ENCODE assay signal across 17 cellular contexts in genomic region chr10:85193796-85194195, GRCh38.
DNase-seq lines count a peak whose midpoint lies in the region; ATAC-seq and TF ChIP-seq lines count a peak whose summit lies in the region.
"Had no signal": no experiment of that assay in that cellular context is flagged by ENCODE, and none has a peak within 500 bp of the region (broad histone marks: within the 10 kb centered on the region; RNA-seq: fewer than 3 reads in every experiment).

No MANE protein-coding gene starts in this region.

- H3K36me3 Mint-ChIP-seq in glutamatergic neuron (ENCODE audit: unreplicated experiment), result peaks cover 4% of the 10 kb centered on the region
- no peaks in the 10 kb centered on the region for H3K36me3 Mint-ChIP-seq in activated T-helper 2 cell treated with anti-CD3 and anti-CD28 coated beads, Interferon-gamma antibody, Interleukin-2, Interleukin-4, amounts not matched to agents 10 μg/mL and 5 μg/mL and 100 μg/mL, durations not matched to agents 14 hours and 24 hours and 36 hours (ENCODE audit: low read depth)
- H3K36me3 Mint-ChIP-seq: CD4-positive, CD25-positive, alpha-beta regulatory T cell; CD8-positive, alpha-beta memory T cell had no signal

- no peaks in the 10 kb centered on the region for H3K27me3 ChIP-seq in BLaER1 treated with 17β-estradiol and CSF1 and Interleukin-3, amounts not matched to agents 10 nM and 100 nM
- no peaks in the 10 kb centered on the region for H3K27me3 ChIP-seq in right lobe of liver

- ATAC-seq in right lobe of liver (peak; percentile 88 to 96 (median 93)), HG02678 (IDR thresholded peaks at IDR 0.05; ENCODE audit: unreplicated experiment) (no peak)
- ATAC-seq: GM12878 had no signal

- TF ChIP-seq POLR2A in right lobe of liver (IDR thresholded peaks at IDR 0.05), result no peak

- no peak overlapping the region for H3K27ac ChIP-seq in BLaER1 treated with 17β-estradiol and CSF1 and Interleukin-3, amounts not matched to agents 10 nM and 100 nM
- H3K27ac ChIP-seq in right lobe of liver, result peak overlapping the region in 1 of 3 donors; percentile 9

- H3K4me1 ChIP-seq in BLaER1 treated with 17β-estradiol and CSF1 and Interleukin-3, amounts not matched to agents 10 nM and 100 nM, result peaks cover 0 to 9% (median 6%) of the 10 kb centered on the region in 10 experiments; a peak in 8 of 20 replicates
- peaks cover 0 to 23% (median 5%) of the 10 kb centered on the region in 4 donors for H3K4me1 ChIP-seq in right lobe of liver

- H3K27me3 Mint-ChIP-seq in glutamatergic neuron (ENCODE audit: unreplicated experiment), result peaks cover 1% of the 10 kb centered on the region
- no peaks in the 10 kb centered on the region for H3K27me3 Mint-ChIP-seq in activated T-helper 2 cell treated with anti-CD3 and anti-CD28 coated beads, Interferon-gamma antibody, Interleukin-2, Interleukin-4, amounts not matched to agents 10 μg/mL and 5 μg/mL and 100 μg/mL, durations not matched to agents 14 hours and 24 hours and 36 hours (ENCODE audit: low read depth)
- H3K27me3 Mint-ChIP-seq: CD4-positive, CD25-positive, alpha-beta regulatory T cell had no signal

- no peak overlapping the region for H3K4me3 ChIP-seq in BLaER1 treated with 17β-estradiol and CSF1 and Interleukin-3, amounts not matched to agents 10 nM and 100 nM
- no peak overlapping the region for H3K4me3 ChIP-seq in right lobe of liver
- H3K4me3 ChIP-seq: GM12878 had no signal

- no peaks in the 10 kb centered on the region for H4K20me1 ChIP-seq in BLaER1 treated with 17β-estradiol and CSF1 and Interleukin-3, amounts not matched to agents 10 nM and 100 nM

- H3K4me1 Mint-ChIP-seq in glutamatergic neuron (ENCODE audit: low read depth, unreplicated experiment), result peaks cover 17% of the 10 kb centered on the region
- no peaks in the 10 kb centered on the region for H3K4me1 Mint-ChIP-seq in activated T-helper 2 cell treated with anti-CD3 and anti-CD28 coated beads, Interferon-gamma antibody, Interleukin-2, Interleukin-4, amounts not matched to agents 10 μg/mL and 5 μg/mL and 100 μg/mL, durations not matched to agents 14 hours and 24 hours and 36 hours (ENCODE audit: low read depth)
- H3K4me1 Mint-ChIP-seq: CD4-positive, CD25-positive, alpha-beta regulatory T cell; CD8-positive, alpha-beta memory T cell; H9 had no signal

- no peak overlapping the region for H3K9ac ChIP-seq in BLaER1 treated with 17β-estradiol and CSF1 and Interleukin-3, amounts not matched to agents 10 nM and 100 nM

- H3K9me3 Mint-ChIP-seq in glutamatergic neuron (ENCODE audit: unreplicated experiment), result peaks cover 3% of the 10 kb centered on the region
- H3K9me3 Mint-ChIP-seq in activated T-helper 2 cell treated with anti-CD3 and anti-CD28 coated beads, Interferon-gamma antibody, Interleukin-2, Interleukin-4, amounts not matched to agents 10 μg/mL and 5 μg/mL and 100 μg/mL, durations not matched to agents 14 hours and 24 hours and 36 hours, result no peaks in the 10 kb centered on the region
- H3K9me3 Mint-ChIP-seq: CD8-positive, alpha-beta memory T cell; H9 had no signal

- no peaks in the 10 kb centered on the region for H3K9me3 ChIP-seq in BLaER1 treated with 17β-estradiol and CSF1 and Interleukin-3, amounts not matched to agents 10 nM and 100 nM (replicated peaks in 1 of 11)
- no peaks in the 10 kb centered on the region for H3K9me3 ChIP-seq in right lobe of liver

- H3K4me3 Mint-ChIP-seq in glutamatergic neuron (ENCODE audit: unreplicated experiment), result no peak overlapping the region
- H3K4me3 Mint-ChIP-seq in activated T-helper 2 cell treated with anti-CD3 and anti-CD28 coated beads, Interferon-gamma antibody, Interleukin-2, Interleukin-4, amounts not matched to agents 10 μg/mL and 5 μg/mL and 100 μg/mL, durations not matched to agents 14 hours and 24 hours and 36 hours (ENCODE audit: low read depth), result no peak overlapping the region
- H3K4me3 Mint-ChIP-seq: CD4-positive, CD25-positive, alpha-beta regulatory T cell; CD8-positive, alpha-beta memory T cell; H9 had no signal

- H3K36me3 ChIP-seq in BLaER1 treated with 17β-estradiol and CSF1 and Interleukin-3, amounts not matched to agents 10 nM and 100 nM, result no peaks in the 10 kb centered on the region
- H3K36me3 ChIP-seq in right lobe of liver, result no peaks in the 10 kb centered on the region

- peak overlapping the region in 6 of 11 experiments; percentile 10 to 35 (median 20); a peak in 8 of 22 replicates for H3K4me2 ChIP-seq in BLaER1 treated with 17β-estradiol and CSF1 and Interleukin-3, amounts not matched to agents 10 nM and 100 nM

- H3K27ac Mint-ChIP-seq in glutamatergic neuron (ENCODE audit: unreplicated experiment), result no peak overlapping the region
- H3K27ac Mint-ChIP-seq in activated T-helper 2 cell treated with anti-CD3 and anti-CD28 coated beads, Interferon-gamma antibody, Interleukin-2, Interleukin-4, amounts not matched to agents 10 μg/mL and 5 μg/mL and 100 μg/mL, durations not matched to agents 14 hours and 24 hours and 36 hours, result no peak overlapping the region
- H3K27ac Mint-ChIP-seq: CD8-positive, alpha-beta memory T cell; H9 had no signal

- intact Hi-C loops in right lobe of liver (cut with DNase I), result no loop called here
- intact Hi-C loops in activated T-helper 2 cell treated with anti-CD3 and anti-CD28 coated beads, Interferon-gamma antibody, Interleukin-2, Interleukin-4, amounts not matched to agents 10 μg/mL and 5 μg/mL and 100 μg/mL, durations not matched to agents 14 hours and 24 hours and 36 hours (cut with micrococcal nuclease), result no loop called here

- DNase-seq in glutamatergic neuron (peak; percentile 31), right lobe of liver (peak in 2 of 3 donors; percentile 67 to 78), NOMO-1 (lab: John Stamatoyannopoulos, UW; ENCODE audit: unreplicated experiment in 2 of 2) (no peak), foreskin melanocyte (no peak)
- DNase-seq in activated T-helper 2 cell treated with anti-CD3 and anti-CD28 coated beads, Interferon-gamma antibody, Interleukin-2, Interleukin-4, amounts not matched to agents 10 μg/mL and 5 μg/mL and 100 μg/mL, durations not matched to agents 14 hours and 24 hours and 36 hours (ENCODE audit: low spot score), result no peak
- DNase-seq: 8988T; C1 segment of cervical spinal cord; CD4-positive, CD25-positive, alpha-beta regulatory T cell; CD8-positive, alpha-beta memory T cell; COR-L47; DMS 273 treated with DMSO at 0.1 percent for 48 hours; DND-41; EL; H9 had no signal

- TF ChIP-seq CTCF in glutamatergic neuron (IDR thresholded peaks at IDR 0.05; ENCODE audit: partially characterized antibody, unreplicated experiment) (no peak), right lobe of liver (IDR thresholded peaks at IDR 0.05) (no peak)

- 40% methylated on average over 3 of the region's 3 CpGs for WGBS in right lobe of liver (ENCODE audit: insufficient coverage, low coverage, low lambda C conversion rate, missing lambda C conversion rate)

Comparison
In these comparisons a context has a peak if more than half of its experiments do, and no peak if none do; other contexts are left out.
1. DNase-seq: peak in glutamatergic neuron (single experiment) and right lobe of liver (2 of 3); none in NOMO-1 (0 of 2), activated T-helper 2 cell treated with anti-CD3 and anti-CD28 coated beads, Interferon-gamma antibody, Interleukin-2, Interleukin-4, amounts not matched to agents 10 μg/mL and 5 μg/mL and 100 μg/mL, durations not matched to agents 14 hours and 24 hours and 36 hours (single experiment) and foreskin melanocyte (single experiment).